1 cellular context compared by ENCODE assay signal in the genomic region with DNA sequence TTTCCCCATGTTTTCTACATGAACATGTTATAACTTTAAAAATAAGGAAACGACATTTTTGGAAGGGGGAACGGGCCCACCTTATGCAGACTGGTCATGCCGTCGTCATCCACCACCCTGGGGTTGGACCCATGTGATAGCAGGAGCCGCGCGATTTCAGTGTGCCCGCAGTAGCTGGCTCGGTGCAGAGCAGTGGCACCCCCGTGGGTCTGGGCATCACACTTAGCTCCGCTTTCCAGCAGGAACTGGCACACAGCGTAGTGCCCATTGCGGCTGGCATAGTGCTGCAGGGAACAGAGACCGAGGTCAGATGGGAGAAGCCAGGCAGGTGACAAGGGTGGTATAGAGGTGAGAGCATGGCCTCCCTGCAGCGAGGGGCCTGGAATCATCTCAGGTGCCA.
TF ChIP-seq lines count a peak whose summit lies in the region.

No MANE protein-coding gene starts in this region.

TF ChIP-seq in HepG2, 621 proteins besides CTCF, POLR2A, EP300 and RAD21:
- TF ChIP-seq CENPX (CRISPR knock-in tag; IDR thresholded peaks at IDR 0.05) (no peak), RFXAP (CRISPR knock-in tag; IDR thresholded peaks at IDR 0.05; ENCODE audit: borderline replicate concordance) (no peak), HNRNPL (IDR thresholded peaks at IDR 0.05; ENCODE audit: low read depth, low read length) (0 out of 2 replicates have a peak, but pooled peaks have one; percentile 25), MTA3 (CRISPR knock-in tag; IDR thresholded peaks at IDR 0.05) (no peak), DMAP1 (CRISPR knock-in tag; IDR thresholded peaks at IDR 0.05) (no peak), ZNF782 (CRISPR knock-in tag; IDR thresholded peaks at IDR 0.05; ENCODE audit: borderline replicate concordance) (no peak), GTF3A (CRISPR knock-in tag; conservative IDR thresholded peaks at IDR 0.05) (no peak), ZSCAN21 (CRISPR knock-in tag; IDR thresholded peaks at IDR 0.05; ENCODE audit: borderline replicate concordance) (no peak)
- TF ChIP-seq, protein P1, sequence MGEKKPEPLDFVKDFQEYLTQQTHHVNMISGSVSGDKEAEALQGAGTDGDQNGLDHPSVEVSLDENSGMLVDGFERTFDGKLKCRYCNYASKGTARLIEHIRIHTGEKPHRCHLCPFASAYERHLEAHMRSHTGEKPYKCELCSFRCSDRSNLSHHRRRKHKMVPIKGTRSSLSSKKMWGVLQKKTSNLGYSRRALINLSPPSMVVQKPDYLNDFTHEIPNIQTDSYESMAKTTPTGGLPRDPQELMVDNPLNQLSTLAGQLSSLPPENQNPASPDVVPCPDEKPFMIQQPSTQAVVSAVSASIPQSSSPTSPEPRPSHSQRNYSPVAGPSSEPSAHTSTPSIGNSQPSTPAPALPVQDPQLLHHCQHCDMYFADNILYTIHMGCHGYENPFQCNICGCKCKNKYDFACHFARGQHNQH (CRISPR knock-in tag; IDR thresholded peaks at IDR 0.05) = no peak
